28 cellular contexts compared by ENCODE assay signal in the genomic region with DNA sequence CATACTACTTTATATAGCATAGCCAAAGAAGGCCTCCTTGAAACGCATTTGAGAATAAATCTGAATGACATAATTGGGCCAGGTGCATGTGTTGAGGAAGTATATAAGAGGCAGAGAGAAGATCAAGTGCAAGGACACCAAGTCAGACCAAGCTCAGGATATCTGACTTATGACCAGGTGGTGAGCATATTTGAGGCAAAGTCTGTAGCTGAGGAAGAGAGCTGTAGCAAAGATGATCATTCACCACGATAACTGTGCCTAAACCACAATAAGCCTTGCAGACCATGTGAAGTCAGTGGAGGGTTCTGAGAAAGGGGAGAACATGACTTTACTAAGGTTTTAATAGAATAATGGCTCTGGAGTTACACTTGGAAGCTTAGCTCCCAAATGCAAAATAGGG.
A peak's percentile ranks its signal among the peaks of the same experiment; 100 is the strongest.
DNase-seq lines count a peak whose midpoint lies in the region; ATAC-seq, FAIRE-seq and TF ChIP-seq lines count a peak whose summit lies in the region.
"Had no signal": no experiment of that assay in that cellular context is flagged by ENCODE, and none has a peak within 500 bp of the region (broad histone marks: within the 10 kb centered on the region; RNA-seq: fewer than 3 reads in every experiment).

No MANE protein-coding gene starts in this region.

- no peaks in the 10 kb centered on the region for H3K9me2 ChIP-seq in Loucy (replicated peaks; ENCODE audit: low read depth, low read length)

- H3K9me3 ChIP-seq in Loucy (ENCODE audit: insufficient read depth, low read depth, low read length): no peaks in the 10 kb centered on the region; the same call in 1 of the 2 replicates

- H3K9ac ChIP-seq in Loucy (ENCODE audit: low read depth, low read length, poor library complexity, severe bottlenecking): no peak overlapping the region
- H3K9ac ChIP-seq: KMS-11 had no signal

- H3K4me1 ChIP-seq in Loucy (ENCODE audit: insufficient read depth, low read length, poor library complexity, severe bottlenecking): peaks cover 3% of the 10 kb centered on the region

- no peaks in the 10 kb centered on the region for H3K79me2 ChIP-seq in Loucy (ENCODE audit: insufficient read depth, low read length)

- no peak overlapping the region for H2AFZ ChIP-seq in Loucy (ENCODE audit: low read length)

- peak; percentile 63 for FAIRE-seq in GM12892 (lab: Jason Lieb, UNC)
- FAIRE-seq: GM19239 had no signal

- H3K4me3 ChIP-seq in Loucy (ENCODE audit: low read length, poor library complexity, severe bottlenecking): no peak overlapping the region
- H3K4me3 ChIP-seq: SK-N-MC had no signal

- peak overlapping the region; percentile 15 for H3K4me2 ChIP-seq in Loucy (ENCODE audit: low read depth, low read length, poor library complexity, severe bottlenecking)
- H3K4me2 ChIP-seq: KMS-11 had no signal

- H3K36me3 ChIP-seq in Loucy (ENCODE audit: insufficient read depth, low read length): no peaks in the 10 kb centered on the region

- H4K20me1 ChIP-seq in Loucy (ENCODE audit: insufficient read depth, low read length, poor library complexity, severe bottlenecking): no peaks in the 10 kb centered on the region

- ATAC-seq in GM19351 (IDR thresholded peaks at IDR 0.05; ENCODE audit: unreplicated experiment): peak; percentile 35
- peak; percentile 46 for ATAC-seq in HG02885 (IDR thresholded peaks at IDR 0.05; ENCODE audit: poor library complexity, unreplicated experiment)
- ATAC-seq in GM21526 (IDR thresholded peaks at IDR 0.05; ENCODE audit: low FRiP score, unreplicated experiment): no peak
- ATAC-seq: PC-3, T-helper 17 cell had no signal

- DNase-seq in GM12892 (ENCODE audit: insufficient read length) (no peak), hepatic stellate cell (ENCODE audit: low spot score) (no peak), dedifferentiated amniotic fluid mesenchymal stem cell (ENCODE audit: extremely low spot score) (no peak), OCI-M2 (lab: John Stamatoyannopoulos, UW; ENCODE audit: unreplicated experiment) (no peak)
- DNase-seq: AML-193, C1 segment of cervical spinal cord, DMS53, GDM1, GOT3, HCEC 1CT, IMR-90, MV-4-11, NCI-H1105 treated with DMSO at 0.1 percent for 48 hours, NCI-H2081, NCI-H2171, NCI-H524 treated with DMSO at 0.1 percent for 48 hours, NCI-H82, PC-3, Right ventricle myocardium superior, SW 1271, T-helper 17 cell had no signal

- TF ChIP-seq POLR2A in GM12892 (IDR thresholded peaks at IDR 0.05; ENCODE audit: low read depth, low read length): no peak

- no peaks in the 10 kb centered on the region for H3F3A ChIP-seq in Loucy (ENCODE audit: low read depth)

- H3K27me3 ChIP-seq in Loucy (ENCODE audit: insufficient read depth, low read length, poor library complexity, severe bottlenecking): no peaks in the 10 kb centered on the region

- no peak for TF ChIP-seq CTCF in Loucy (conservative IDR thresholded peaks at IDR 0.05; ENCODE audit: low read length)
